In genomic region chr13:23639672-23640275, GRCh38 we compare ENCODE assay signal across 26 cellular contexts.
DNase-seq lines count a peak whose midpoint lies in the region; ATAC-seq, FAIRE-seq and TF ChIP-seq lines count a peak whose summit lies in the region.
"Had no signal": no experiment of that assay in that cellular context is flagged by ENCODE, and none has a peak within 500 bp of the region (broad histone marks: within the 10 kb centered on the region; RNA-seq: fewer than 3 reads in every experiment).

No MANE protein-coding gene starts in this region.

- no peak for ATAC-seq in GM21360 (IDR thresholded peaks at IDR 0.05; ENCODE audit: unreplicated experiment)
- ATAC-seq: activated CD8-positive, alpha-beta T cell treated with anti-CD3 and anti-CD28 coated beads for 36 hours; Right ventricle myocardium inferior had no signal

- no peak for TF ChIP-seq RAD21 in H1 (IDR thresholded peaks at IDR 0.05 in 1 of 2, conservative IDR thresholded peaks at IDR 0.05 in 1 of 2; ENCODE audit: low read depth in 2 of 2, low read length in 2 of 2)

- H2AK5ac ChIP-seq in H1 (ENCODE audit: low read depth, low read length), result no peak overlapping the region; the same call in 1 of the 2 replicates

- H3K9ac ChIP-seq in mammary epithelial cell (ENCODE audit: insufficient read depth, low read length) (no peak overlapping the region), H1 (replicated peaks in 1 of 4; ENCODE audit: extremely low read depth in 1 of 4, low read depth in 3 of 4, low read length in 3 of 4) (no peak overlapping the region)
- H3K9ac ChIP-seq: BLaER1 had no signal

- H3K4me1 Mint-ChIP-seq in MCF 10A (ENCODE audit: insufficient read depth, unreplicated experiment) (no peaks in the 10 kb centered on the region), nephron progenitor cell (peaks cover 46% of the 10 kb centered on the region)

- no peak overlapping the region for H2BK120ac ChIP-seq in H1 (replicated peaks; ENCODE audit: low read depth, low read length)

- H3K27ac Mint-ChIP-seq in MCF 10A (ENCODE audit: low read depth, unreplicated experiment), result no peak overlapping the region
- H3K27ac Mint-ChIP-seq in nephron progenitor cell, result peak overlapping the region; percentile 89
- H3K27ac Mint-ChIP-seq: activated CD8-positive, alpha-beta T cell treated with anti-CD3 and anti-CD28 coated beads for 36 hours had no signal

- H3K4ac ChIP-seq in H1 (replicated peaks; ENCODE audit: insufficient read length, low read depth, low read length), result no peak overlapping the region

- no peak overlapping the region for H2BK5ac ChIP-seq in H1 (ENCODE audit: low read depth, low read length)

- H3K27ac ChIP-seq in mammary epithelial cell (ENCODE audit: insufficient read depth, low read depth, low read length) (no peak overlapping the region), H1 (ENCODE audit: low read depth, low read length) (no peak overlapping the region), adrenal gland (no peak overlapping the region)
- H3K27ac ChIP-seq: BLaER1, hepatocyte, neutrophil, transverse colon had no signal

- H3K36me3 Mint-ChIP-seq in MCF 10A (ENCODE audit: insufficient read depth, unreplicated experiment) (no peaks in the 10 kb centered on the region), nephron progenitor cell (ENCODE audit: low read depth) (peaks cover 62% of the 10 kb centered on the region)

- H3K18ac ChIP-seq in H1 (ENCODE audit: extremely low read depth, low read length), result 0 out of 2 replicates have a peak overlapping the region, but pooled peaks have one; percentile 21

- H3K14ac ChIP-seq in H1 (ENCODE audit: insufficient read length), result no peak overlapping the region

- H3K27me3 Mint-ChIP-seq in MCF 10A (ENCODE audit: insufficient read depth, unreplicated experiment) (no peaks in the 10 kb centered on the region), nephron progenitor cell (ENCODE audit: low read depth, poor library complexity) (no peaks in the 10 kb centered on the region)
- H3K27me3 Mint-ChIP-seq: activated CD8-positive, alpha-beta T cell treated with anti-CD3 and anti-CD28 coated beads for 36 hours had no signal

- H3K4me3 ChIP-seq in mammary epithelial cell (replicated peaks in 1 of 3; ENCODE audit: insufficient read depth in 1 of 3, low read depth in 2 of 3, low read length in 3 of 3), result no peak overlapping the region
- no peak overlapping the region for H3K4me3 ChIP-seq in H1 (ENCODE audit: extremely low read depth in 1 of 4, insufficient read depth in 2 of 4, low read depth in 3 of 4, low read length in 4 of 4)
- H3K4me3 ChIP-seq in adrenal gland, result no peak overlapping the region
- H3K4me3 ChIP-seq: BLaER1, hepatocyte, transverse colon had no signal

- intact Hi-C loops in mammary epithelial cell (cut with micrococcal nuclease) (loop anchor here (5.0 kb wide), 1 partner anchor 37 kb away; no protein-coding TSS in a partner anchor), MCF 10A (cut with micrococcal nuclease) (no loop called here), adrenal gland (cut with DNase I) (no loop called here)

- POLR2A ChIA-PET in MCF 10A (lab: Yijun Ruan, JAX), result interaction anchor here (1.5 kb wide), 1 partner anchor 11 kb away, joined by 3 read pairs; no protein-coding TSS in a partner anchor
- POLR2A ChIA-PET in H1 (lab: Charles Lee; ENCODE audit: partially characterized antibody), result no interaction called here

- H4K5ac ChIP-seq in H1 (ENCODE audit: insufficient read length, low read depth, low read length), result no peak overlapping the region

- no peak overlapping the region for H3K56ac ChIP-seq in H1 (replicated peaks; ENCODE audit: insufficient read length, low read depth, low read length)

- H3K36me3 ChIP-seq in mammary epithelial cell (ENCODE audit: insufficient read depth, low read length) (no peaks in the 10 kb centered on the region), H1 (ENCODE audit: control insufficient read depth in 2 of 4, insufficient read depth in 4 of 4, low read length in 3 of 4) (no peaks in the 10 kb centered on the region), adrenal gland (replicated peaks in 1 of 2) (no peaks in the 10 kb centered on the region)
- H3K36me3 ChIP-seq: BLaER1, neutrophil, transverse colon had no signal

- BruUV-seq in mammary epithelial cell (replicated peaks; lab: Mats Ljungman, UMichigan), result no TSS peak
- BruUV-seq in MCF 10A (replicated peaks; lab: Mats Ljungman, UMichigan), result no TSS peak

- no peak for TF ChIP-seq POLR2A in H1 (IDR thresholded peaks at IDR 0.05; ENCODE audit: control extremely low read depth in 1 of 2, low read depth in 2 of 2, low read length in 2 of 2)
- no peak for TF ChIP-seq POLR2A in adrenal gland (IDR thresholded peaks at IDR 0.05)

- H3K4me3 Mint-ChIP-seq in MCF 10A (ENCODE audit: unreplicated experiment), result no peak overlapping the region
- H3K4me3 Mint-ChIP-seq in nephron progenitor cell, result no peak overlapping the region
- H3K4me3 Mint-ChIP-seq: activated CD8-positive, alpha-beta T cell treated with anti-CD3 and anti-CD28 coated beads for 36 hours had no signal

- no peaks in the 10 kb centered on the region for H3K79me2 ChIP-seq in mammary epithelial cell (ENCODE audit: insufficient read depth, low read length)
- no peaks in the 10 kb centered on the region for H3K79me2 ChIP-seq in H1 (ENCODE audit: control insufficient read depth in 1 of 2, insufficient read depth in 2 of 2, low read length in 2 of 2)

- no peak overlapping the region for H2BK12ac ChIP-seq in H1 (ENCODE audit: low read depth, low read length)

- H3K27me3 ChIP-seq in mammary epithelial cell (ENCODE audit: insufficient read depth, low read length), result no peaks in the 10 kb centered on the region
- H3K27me3 ChIP-seq in H1 (replicated peaks in 1 of 4; ENCODE audit: control insufficient read depth in 3 of 4, extremely low read depth in 1 of 4, insufficient read depth in 3 of 4, low read length in 3 of 4), result no peaks in the 10 kb centered on the region
- H3K27me3 ChIP-seq in adrenal gland, result no peaks in the 10 kb centered on the region
- H3K27me3 ChIP-seq: BLaER1, hepatocyte, neutrophil, transverse colon had no signal

- TF ChIP-seq CTCF in mammary epithelial cell (conservative IDR thresholded peaks at IDR 0.05 in 1 of 2, IDR thresholded peaks at IDR 0.05 in 1 of 2; ENCODE audit: extremely low read depth in 1 of 2, insufficient read depth in 1 of 2, low read depth in 1 of 2, low read length in 2 of 2), result no peak
- no peak for TF ChIP-seq CTCF in MCF 10A (IDR thresholded peaks at IDR 0.05; ENCODE audit: unreplicated experiment)
- TF ChIP-seq CTCF in H1 (IDR thresholded peaks at IDR 0.05; ENCODE audit: control extremely low read depth in 1 of 3, insufficient read depth in 1 of 3, low read depth in 1 of 3, low read length in 3 of 3), result no peak
- no peak for TF ChIP-seq CTCF in nephron progenitor cell (IDR thresholded peaks at IDR 0.05)
- no peak for TF ChIP-seq CTCF in adrenal gland (IDR thresholded peaks at IDR 0.05)

- no peak for FAIRE-seq in H1 (lab: Jason Lieb, UNC)
- FAIRE-seq: A204.1, bronchial epithelial cell, endothelial cell of umbilical vein, small intestine had no signal

- in situ Hi-C loops in mammary epithelial cell (cut with MboI; ENCODE audit: low sequenced_read_pairs in 2 of 2), result no loop called here

- peak overlapping the region; percentile 35 for H2BK20ac ChIP-seq in H1 (ENCODE audit: low read length)

- H3K4me1 ChIP-seq in mammary epithelial cell (ENCODE audit: insufficient read depth, low read length), result no peaks in the 10 kb centered on the region
- peaks cover 0 to 20% (median 8%) of the 10 kb centered on the region in 4 experiments for H3K4me1 ChIP-seq in H1 (replicated peaks in 1 of 4; ENCODE audit: control insufficient read depth in 3 of 4, insufficient read depth in 4 of 4, low read length in 3 of 4)
- H3K4me1 ChIP-seq in adrenal gland (replicated peaks in 1 of 2), result no peaks in the 10 kb centered on the region

- H3K4me2 ChIP-seq in mammary epithelial cell (ENCODE audit: insufficient read depth, low read depth, low read length) (no peak overlapping the region), H1 (ENCODE audit: insufficient read depth in 1 of 2, low read depth in 2 of 2, low read length in 2 of 2) (no peak overlapping the region)
- H3K4me2 ChIP-seq: BLaER1, hepatocyte had no signal

- H2AFZ ChIP-seq in mammary epithelial cell (ENCODE audit: low read depth, low read length) (peak overlapping the region; percentile 15), H1 (ENCODE audit: low read length) (no peak overlapping the region)
- H2AFZ ChIP-seq: hepatocyte had no signal

- peak overlapping the region; percentile 48; the same call in 1 of the 2 replicates for H2BK15ac ChIP-seq in H1 (ENCODE audit: low read length)

- CTCF ChIA-PET in mammary epithelial cell (lab: Charles Lee; ENCODE audit: low non-redundant PET) (no interaction called here), MCF 10A (lab: Yijun Ruan, JAX) (no interaction called here), H1 (lab: Charles Lee; ENCODE audit: partially characterized antibody) (interaction anchor here (1.1 to 1.6 kb wide), 4 partner anchors 11 to 27 kb away, joined by 3 to 5 read pairs (median 4); no protein-coding TSS in a partner anchor)

- DNase-seq in mammary epithelial cell (peak; percentile 36), MCF 10A (ENCODE audit: unreplicated experiment) (no peak), H1 (ENCODE audit: low read depth in 1 of 2, low spot score in 2 of 2) (no peak), nephron progenitor cell (no peak), NCI-H446 (lab: John Stamatoyannopoulos, UW) (no peak), H4 (ENCODE audit: low spot score) (no peak), adrenal gland (no peak)
- DNase-seq: activated CD8-positive, alpha-beta T cell treated with anti-CD3 and anti-CD28 coated beads for 36 hours; activated gamma-delta T cell treated with Interleukin-2 at 50 U/mL for 16 hours; activated T-cell treated with anti-CD3 and anti-CD28 coated beads for 4 hours; Kasumi-1; NCI-H1105; NCI-H2029; NCI-H524 treated with DMSO at 0.1 percent for 48 hours; OCI-M1; small intestine; stimulated activated naive CD4-positive, alpha-beta T cell; transverse colon had no signal

- TF ChIP-seq EP300 in H1 (IDR thresholded peaks at IDR 0.05; ENCODE audit: borderline replicate concordance in 1 of 2, low read depth in 2 of 2, low read length in 2 of 2), result no peak

- no peaks in the 10 kb centered on the region for H3K79me1 ChIP-seq in H1 (ENCODE audit: low read depth, low read length)

- 20% methylated on average over 10 of the region's 11 CpGs for WGBS in mammary epithelial cell (ENCODE audit: low coverage, missing lambda C conversion rate)
- WGBS in H1 (ENCODE audit: extremely low coverage in 1 of 2, insufficient coverage in 1 of 2, insufficient read length in 1 of 2, insufficient replicate concordance in 2 of 2, low coverage in 1 of 2, low lambda C conversion rate in 2 of 2, missing lambda C conversion rate in 1 of 2), 2 experiments, result 86% methylated on average over 11 of the region's 11 CpGs; no CpG with 5 or more reads in 1 of the 2 experiments
- WGBS in adrenal gland, 4 donors, result 88 to 92% (median 91%) methylated on average over 11 of the region's 11 CpGs

- dilution Hi-C loops in mammary epithelial cell (cut with HindIII; ENCODE audit: low sequenced_read_pairs), result no loop called here

- no peak overlapping the region for H4K91ac ChIP-seq in H1 (replicated peaks; ENCODE audit: insufficient read length, low read length)

- H3K23ac ChIP-seq in H1 (ENCODE audit: insufficient read length), result no peak overlapping the region

- H4K20me1 ChIP-seq in mammary epithelial cell (ENCODE audit: insufficient read depth, low read length) (no peaks in the 10 kb centered on the region), H1 (replicated peaks in 1 of 2; ENCODE audit: control insufficient read depth in 1 of 2, insufficient read depth in 2 of 2, low read length in 2 of 2) (no peaks in the 10 kb centered on the region)
- H4K20me1 ChIP-seq: BLaER1 had no signal

- no peaks in the 10 kb centered on the region for H3K9me3 Mint-ChIP-seq in MCF 10A (ENCODE audit: unreplicated experiment)
- H3K9me3 Mint-ChIP-seq in nephron progenitor cell, result no peaks in the 10 kb centered on the region
- H3K9me3 Mint-ChIP-seq: activated CD8-positive, alpha-beta T cell treated with anti-CD3 and anti-CD28 coated beads for 36 hours had no signal

- no peaks in the 10 kb centered on the region for H3K23me2 ChIP-seq in H1 (ENCODE audit: low read depth, low read length)

- H3K9me3 ChIP-seq in mammary epithelial cell (replicated peaks; ENCODE audit: insufficient read depth, low read length) (no peaks in the 10 kb centered on the region), H1 (ENCODE audit: insufficient read depth in 2 of 2, low read depth in 1 of 2, low read length in 1 of 2) (no peaks in the 10 kb centered on the region), adrenal gland (replicated peaks in 1 of 3) (no peaks in the 10 kb centered on the region)
- H3K9me3 ChIP-seq: BLaER1, neutrophil, transverse colon had no signal

- H4K8ac ChIP-seq in H1 (ENCODE audit: extremely low read depth, insufficient read depth, low read length), result no peak overlapping the region
